Comparison of ENCODE assay signal across 8 cellular contexts in genomic region chr6:95578106-95578410, GRCh38. TPM values are rescaled to one million over a fixed set of nuclear protein-coding genes. Genes with fewer than 3 reads are reported as not detected.
A peak's percentile ranks its signal among the peaks of the same experiment; 100 is the strongest.
DNase-seq lines count a peak whose midpoint lies in the region; ATAC-seq, FAIRE-seq and TF ChIP-seq lines count a peak whose summit lies in the region.

No MANE protein-coding gene starts in this region.

- DNase-seq in D721Med (ENCODE audit: insufficient read length, low spot score) (no peak), GOT3 (lab: John Stamatoyannopoulos, UW) (no peak), GF-D8 (lab: John Stamatoyannopoulos, UW) (no peak)
- DNase-seq in activated naive CD8-positive, alpha-beta T cell treated with anti-CD3 and anti-CD28 coated beads for 36 hours: peak; percentile 21
- no peak for DNase-seq in stimulated activated naive CD8-positive, alpha-beta T cell treated with anti-CD3 and anti-CD28 coated beads, Interleukin-15, amount 100 ng/mL, for 72 hours

- peaks cover 38% of the 10 kb centered on the region for H3K36me3 Mint-ChIP-seq in activated naive CD8-positive, alpha-beta T cell treated with anti-CD3 and anti-CD28 coated beads for 36 hours

- peak; percentile 32 for FAIRE-seq in D721Med (lab: Jason Lieb, UNC)

- H3K4me3 Mint-ChIP-seq in activated naive CD8-positive, alpha-beta T cell treated with anti-CD3 and anti-CD28 coated beads for 36 hours: peak overlapping the region; percentile 96
- H3K4me3 Mint-ChIP-seq in stimulated activated naive CD8-positive, alpha-beta T cell treated with anti-CD3 and anti-CD28 coated beads, Interleukin-15, amount 100 ng/mL, for 72 hours: peak overlapping the region; percentile 94 to 95

- ATAC-seq in GM19438 (IDR thresholded peaks at IDR 0.05; ENCODE audit: low read depth, unreplicated experiment) (peak; percentile 17), HG03442 (IDR thresholded peaks at IDR 0.05; ENCODE audit: unreplicated experiment) (peak; percentile 6)
- peak; percentile 39 for ATAC-seq in stimulated activated naive CD8-positive, alpha-beta T cell treated with anti-CD3 and anti-CD28 coated beads, Interleukin-15, amount 100 ng/mL, for 72 hours

- no peak for TF ChIP-seq CTCF in D721Med (IDR thresholded peaks at IDR 0.05; ENCODE audit: insufficient read depth, missing control alignments)

- peak overlapping the region; percentile 68 for H3K9ac ChIP-seq in iPS-15b (ENCODE audit: low read depth, low read length)

- no peaks in the 10 kb centered on the region for H3K4me1 ChIP-seq in iPS-15b (ENCODE audit: control insufficient read depth, insufficient read depth, low read length)

- no peaks in the 10 kb centered on the region for H3K27me3 Mint-ChIP-seq in activated naive CD8-positive, alpha-beta T cell treated with anti-CD3 and anti-CD28 coated beads for 36 hours
- H3K27me3 Mint-ChIP-seq in stimulated activated naive CD8-positive, alpha-beta T cell treated with anti-CD3 and anti-CD28 coated beads, Interleukin-15, amount 100 ng/mL, for 72 hours: no peaks in the 10 kb centered on the region

- no peaks in the 10 kb centered on the region for H3K9me3 ChIP-seq in iPS-15b (ENCODE audit: control insufficient read depth, insufficient read depth, low read length)

- H3K27me3 ChIP-seq in iPS-15b (ENCODE audit: control insufficient read depth, insufficient read depth, low read length): no peaks in the 10 kb centered on the region

- H3K4me1 Mint-ChIP-seq in activated naive CD8-positive, alpha-beta T cell treated with anti-CD3 and anti-CD28 coated beads for 36 hours: peaks cover 32% of the 10 kb centered on the region
- peaks cover 27% of the 10 kb centered on the region for H3K4me1 Mint-ChIP-seq in stimulated activated naive CD8-positive, alpha-beta T cell treated with anti-CD3 and anti-CD28 coated beads, Interleukin-15, amount 100 ng/mL, for 72 hours

- H3K9me3 Mint-ChIP-seq in activated naive CD8-positive, alpha-beta T cell treated with anti-CD3 and anti-CD28 coated beads for 36 hours: no peaks in the 10 kb centered on the region
- H3K9me3 Mint-ChIP-seq in stimulated activated naive CD8-positive, alpha-beta T cell treated with anti-CD3 and anti-CD28 coated beads, Interleukin-15, amount 100 ng/mL, for 72 hours: no peaks in the 10 kb centered on the region

- peak overlapping the region; percentile 97 for H3K27ac Mint-ChIP-seq in activated naive CD8-positive, alpha-beta T cell treated with anti-CD3 and anti-CD28 coated beads for 36 hours
- peak overlapping the region; percentile 99 for H3K27ac Mint-ChIP-seq in stimulated activated naive CD8-positive, alpha-beta T cell treated with anti-CD3 and anti-CD28 coated beads, Interleukin-15, amount 100 ng/mL, for 72 hours

- no peaks in the 10 kb centered on the region for H3K36me3 ChIP-seq in iPS-15b (ENCODE audit: control insufficient read depth, insufficient read depth, low read length)

- peak overlapping the region; percentile 80 for H3K4me3 ChIP-seq in iPS-15b (ENCODE audit: low read depth, low read length)

RNA-seq across cellular contexts. Expression of gene MANEA, which starts 0.7 kb away (rescaled TPM):
- 10 to 100 TPM; 17.0 to 17.9 TPM for total RNA-seq in activated naive CD8-positive, alpha-beta T cell treated with anti-CD3 and anti-CD28 coated beads for 36 hours
